ENCODE assay signal across 27 cellular contexts in genomic region chr2:10508038-10508437, GRCh38.
A peak's percentile ranks its signal among the peaks of the same experiment; 100 is the strongest.
DNase-seq lines count a peak whose midpoint lies in the region; ATAC-seq and FAIRE-seq lines count a peak whose summit lies in the region.
"Had no signal": no experiment of that assay in that cellular context is flagged by ENCODE, and none has a peak within 500 bp of the region (broad histone marks: within the 10 kb centered on the region; RNA-seq: fewer than 3 reads in every experiment).

No MANE protein-coding gene starts in this region.

- no peak for FAIRE-seq in GM19239 (lab: Jason Lieb, UNC)
- FAIRE-seq: A204.1, A549, D721Med had no signal

- DNase-seq in GM19239 (ENCODE audit: insufficient read length, low spot score): no peak
- DNase-seq: 8988T; ACHN; AML-193; BE2C; C1 segment of cervical spinal cord; Caco-2; Calu3; CD4-positive, alpha-beta memory T cell; CD4-positive, alpha-beta T cell; CD4-positive, CD25-positive, alpha-beta regulatory T cell; CD8-positive, alpha-beta memory T cell; CD8-positive, alpha-beta T cell; COR-L47; DMS 273 treated with DMSO at 0.1 percent for 48 hours; DMS153; DMS53; DMS79; DMS79 treated with DMSO at 0.1 percent for 48 hours; DND-41; EL had no signal

- ATAC-seq in GM19025 (IDR thresholded peaks at IDR 0.05; ENCODE audit: low read depth, unreplicated experiment) (peak; percentile 51), GM21619 (IDR thresholded peaks at IDR 0.05; ENCODE audit: unreplicated experiment) (peak; percentile 62), HG02571 (IDR thresholded peaks at IDR 0.05; ENCODE audit: unreplicated experiment) (no peak)
- ATAC-seq: A549; CD8-positive, alpha-beta T cell had no signal
